In genomic region chr2:137940191-137940590, GRCh38 we compare ENCODE assay signal across 19 cellular contexts. TPM values are rescaled to one million over a fixed set of nuclear protein-coding genes. Genes with fewer than 3 reads are reported as not detected.
DNase-seq lines count a peak whose midpoint lies in the region; ATAC-seq and TF ChIP-seq lines count a peak whose summit lies in the region.
"Had no signal": no experiment of that assay in that cellular context is flagged by ENCODE, and none has a peak within 500 bp of the region (broad histone marks: within the 10 kb centered on the region; RNA-seq: fewer than 3 reads in every experiment).

No MANE protein-coding gene starts in this region.

- H3K4me3 Mint-ChIP-seq in dendritic cell treated with granulocyte-macrophage colony-stimulating factor and Interleukin-4, amounts not matched to agents 40 ng/mL and 50 ng/mL, for 4 days = no peak overlapping the region
- no peak overlapping the region for H3K4me3 Mint-ChIP-seq in mesothelial cell of epicardium
- H3K4me3 Mint-ChIP-seq in activated naive CD8-positive, alpha-beta T cell treated with anti-CD3 and anti-CD28 coated beads for 36 hours = no peak overlapping the region
- H3K4me3 Mint-ChIP-seq: B cell; CD4-positive, CD25-positive, alpha-beta regulatory T cell; CD8-positive, alpha-beta T cell had no signal

- no peaks in the 10 kb centered on the region for H3K36me3 Mint-ChIP-seq in dendritic cell treated with granulocyte-macrophage colony-stimulating factor and Interleukin-4, amounts not matched to agents 40 ng/mL and 50 ng/mL, for 4 days (ENCODE audit: low read depth)
- H3K36me3 Mint-ChIP-seq in mesothelial cell of epicardium = no peaks in the 10 kb centered on the region
- no peaks in the 10 kb centered on the region for H3K36me3 Mint-ChIP-seq in activated naive CD8-positive, alpha-beta T cell treated with anti-CD3 and anti-CD28 coated beads for 36 hours
- H3K36me3 Mint-ChIP-seq: CD4-positive, CD25-positive, alpha-beta regulatory T cell; CD8-positive, alpha-beta T cell had no signal

- no peak overlapping the region for H3K4me2 ChIP-seq in trophoblast cell (ENCODE audit: low read length)
- H3K4me2 ChIP-seq: BLaER1 had no signal

- no peak overlapping the region for H3K4ac ChIP-seq in trophoblast cell (ENCODE audit: low read depth, low read length)

- H3K27ac Mint-ChIP-seq in dendritic cell treated with granulocyte-macrophage colony-stimulating factor and Interleukin-4, amounts not matched to agents 40 ng/mL and 50 ng/mL, for 4 days = peak overlapping the region; percentile 8
- peak overlapping the region; percentile 83 for H3K27ac Mint-ChIP-seq in mesothelial cell of epicardium
- H3K27ac Mint-ChIP-seq in activated naive CD8-positive, alpha-beta T cell treated with anti-CD3 and anti-CD28 coated beads for 36 hours = no peak overlapping the region
- H3K27ac Mint-ChIP-seq: B cell; CD4-positive, CD25-positive, alpha-beta regulatory T cell; CD8-positive, alpha-beta T cell had no signal

- no peak overlapping the region for H3K18ac ChIP-seq in trophoblast cell (ENCODE audit: low read length)

- H3K4me1 ChIP-seq in liver (ENCODE audit: control insufficient read depth in 4 of 4, insufficient read depth in 4 of 4, low read length in 3 of 4) (peaks cover 5 to 52% (median 32%) of the 10 kb centered on the region in 4 donors), trophoblast cell (ENCODE audit: control insufficient read depth in 1 of 2, insufficient read depth in 2 of 2, low read length in 2 of 2) (peaks cover 4% of the 10 kb centered on the region in 2 experiments)
- H3K4me1 ChIP-seq: BLaER1 had no signal

- no peaks in the 10 kb centered on the region for H3K79me2 ChIP-seq in trophoblast cell (ENCODE audit: control insufficient read depth, insufficient read depth, low read length, poor library complexity)

- no peak for ATAC-seq in SK-N-SH treated with all-trans-retinoic acid at 6 μM for 48 hours
- ATAC-seq: CD8-positive, alpha-beta T cell; HCT116 had no signal

- no peak for TF ChIP-seq RAD21 in liver (IDR thresholded peaks at IDR 0.05)

- H3K79me1 ChIP-seq in trophoblast cell (ENCODE audit: low read length) = peaks cover 43% of the 10 kb centered on the region

- H2BK5ac ChIP-seq in trophoblast cell (ENCODE audit: low read depth, low read length, poor library complexity) = peak overlapping the region; percentile 60

- WGBS in liver = 34% methylated on average over 4 of the region's 4 CpGs
- WGBS in trophoblast cell (ENCODE audit: extremely low coverage, insufficient coverage, insufficient read length) = no CpG with 5 or more reads among the region's 4 CpGs

- H3K4me3 ChIP-seq in liver (ENCODE audit: low read depth in 1 of 3, low read length in 3 of 3) (peak overlapping the region; percentile 35 to 63 (median 52)), trophoblast cell (ENCODE audit: low read depth, low read length) (no peak overlapping the region)
- H3K4me3 ChIP-seq: BLaER1, GM23248 had no signal

- H3K9ac ChIP-seq in liver (ENCODE audit: low read depth in 1 of 2, low read length in 2 of 2) (peak overlapping the region in 1 of 2 donors; percentile 58), trophoblast cell (ENCODE audit: low read length) (no peak overlapping the region)
- H3K9ac ChIP-seq: BLaER1, GM23248 had no signal

- no peak overlapping the region for H4K12ac ChIP-seq in trophoblast cell (ENCODE audit: low read depth, low read length)

- H3K9me3 Mint-ChIP-seq in dendritic cell treated with granulocyte-macrophage colony-stimulating factor and Interleukin-4, amounts not matched to agents 40 ng/mL and 50 ng/mL, for 4 days = peaks cover 2% of the 10 kb centered on the region
- peaks cover 3% of the 10 kb centered on the region for H3K9me3 Mint-ChIP-seq in mesothelial cell of epicardium
- peaks cover 1% of the 10 kb centered on the region for H3K9me3 Mint-ChIP-seq in activated naive CD8-positive, alpha-beta T cell treated with anti-CD3 and anti-CD28 coated beads for 36 hours
- H3K9me3 Mint-ChIP-seq: CD4-positive, CD25-positive, alpha-beta regulatory T cell; CD8-positive, alpha-beta T cell had no signal

- H3K4me1 Mint-ChIP-seq in dendritic cell treated with granulocyte-macrophage colony-stimulating factor and Interleukin-4, amounts not matched to agents 40 ng/mL and 50 ng/mL, for 4 days (ENCODE audit: low read depth) = peaks cover 22% of the 10 kb centered on the region
- H3K4me1 Mint-ChIP-seq in mesothelial cell of epicardium = peaks cover 80% of the 10 kb centered on the region
- H3K4me1 Mint-ChIP-seq in activated naive CD8-positive, alpha-beta T cell treated with anti-CD3 and anti-CD28 coated beads for 36 hours = no peaks in the 10 kb centered on the region
- H3K4me1 Mint-ChIP-seq: B cell; CD4-positive, CD25-positive, alpha-beta regulatory T cell had no signal

- intact Hi-C loops in dendritic cell treated with granulocyte-macrophage colony-stimulating factor and Interleukin-4, amounts not matched to agents 40 ng/mL and 50 ng/mL, for 4 days (cut with micrococcal nuclease) = no loop called here

- H2AK5ac ChIP-seq in trophoblast cell (ENCODE audit: low read length) = no peak overlapping the region

- no peak overlapping the region for H3K23ac ChIP-seq in trophoblast cell (ENCODE audit: low read length)

- H2AFZ ChIP-seq in trophoblast cell (ENCODE audit: insufficient read depth, low read length, poor library complexity) = no peak overlapping the region
- H2AFZ ChIP-seq: GM23248 had no signal

- TF ChIP-seq CTCF in liver (IDR thresholded peaks at IDR 0.05; ENCODE audit: low read depth, low read length, missing input control) (no peak), mesothelial cell of epicardium (IDR thresholded peaks at IDR 0.05; ENCODE audit: unreplicated experiment) (no peak)

- peak overlapping the region; percentile 11 for H3K14ac ChIP-seq in trophoblast cell (ENCODE audit: low read length)

- H3K9me3 ChIP-seq in liver (ENCODE audit: control insufficient read depth in 4 of 4, low read length in 3 of 4) = no peaks in the 10 kb centered on the region
- H3K9me3 ChIP-seq in trophoblast cell (ENCODE audit: insufficient read depth, low read depth, low read length) = no peaks in the 10 kb centered on the region
- H3K9me3 ChIP-seq: BLaER1 had no signal

- H2BK120ac ChIP-seq in trophoblast cell (ENCODE audit: insufficient read depth, low read length, poor library complexity) = peak overlapping the region; percentile 89

- H3K27me3 ChIP-seq in liver (ENCODE audit: control insufficient read depth in 4 of 4, insufficient read depth in 4 of 4, low read length in 3 of 4) (no peaks in the 10 kb centered on the region), trophoblast cell (ENCODE audit: insufficient read depth, low read length) (no peaks in the 10 kb centered on the region)
- H3K27me3 ChIP-seq: BLaER1 had no signal

- H3K27ac ChIP-seq in liver (ENCODE audit: low read depth in 1 of 2, low read length in 2 of 2) = peak overlapping the region; percentile 59 to 63
- H3K27ac ChIP-seq in trophoblast cell (ENCODE audit: low read depth, low read length) = no peak overlapping the region
- H3K27ac ChIP-seq: BLaER1, C4-2B, GM23248 had no signal

- peak overlapping the region; percentile 44 for H2BK12ac ChIP-seq in trophoblast cell (ENCODE audit: low read length)

- H3K27me3 Mint-ChIP-seq in dendritic cell treated with granulocyte-macrophage colony-stimulating factor and Interleukin-4, amounts not matched to agents 40 ng/mL and 50 ng/mL, for 4 days = no peaks in the 10 kb centered on the region
- H3K27me3 Mint-ChIP-seq in mesothelial cell of epicardium (ENCODE audit: low read depth) = no peaks in the 10 kb centered on the region
- H3K27me3 Mint-ChIP-seq in activated naive CD8-positive, alpha-beta T cell treated with anti-CD3 and anti-CD28 coated beads for 36 hours = peaks cover 4% of the 10 kb centered on the region
- H3K27me3 Mint-ChIP-seq: CD4-positive, CD25-positive, alpha-beta regulatory T cell had no signal

- H3K36me3 ChIP-seq in liver (ENCODE audit: control insufficient read depth in 4 of 4, insufficient read depth in 3 of 4, low read depth in 1 of 4, low read length in 3 of 4) (peaks cover 0 to 3% (median 0%) of the 10 kb centered on the region in 4 donors), trophoblast cell (ENCODE audit: control insufficient read depth in 1 of 2, insufficient read depth in 2 of 2, low read length in 2 of 2) (no peaks in the 10 kb centered on the region)
- H3K36me3 ChIP-seq: BLaER1 had no signal

- peak overlapping the region; percentile 95 for H4K91ac ChIP-seq in trophoblast cell (ENCODE audit: low read depth, low read length)

- H4K8ac ChIP-seq in trophoblast cell (ENCODE audit: low read depth, low read length) = peak overlapping the region; percentile 8

- DNase-seq in mesothelial cell of epicardium (ENCODE audit: low spot score in 2 of 2, unreplicated experiment in 2 of 2) (no peak), trophoblast cell (no peak), NCI-H2227 (lab: John Stamatoyannopoulos, UW; ENCODE audit: unreplicated experiment) (no peak)
- no peak for DNase-seq in activated CD8-positive, alpha-beta memory T cell treated with anti-CD3 and anti-CD28 coated beads, Interleukin-2, amount 50 U/mL, for 4 hours
- DNase-seq in activated naive CD8-positive, alpha-beta T cell treated with anti-CD3 and anti-CD28 coated beads for 36 hours = no peak
- DNase-seq: Caco-2; CD4-positive, CD25-positive, alpha-beta regulatory T cell; CD8-positive, alpha-beta T cell; DMS153; DND-41; GM23248; H7 had no signal

TF ChIP-seq in liver, 16 proteins besides CTCF, POLR2A, EP300 and RAD21:
- no peak for TF ChIP-seq MAX (IDR thresholded peaks at IDR 0.05)
- TF ChIP-seq NR2F2 (IDR thresholded peaks at IDR 0.05) = no peak
- peak; percentile 33 to 47 for TF ChIP-seq HNF4A (conservative IDR thresholded peaks at IDR 0.05)
- peak; percentile 33 for TF ChIP-seq YY1 (IDR thresholded peaks at IDR 0.05)

TF ChIP-seq in SK-N-SH treated with all-trans-retinoic acid at 6 μM for 48 hours, 23 proteins besides CTCF, POLR2A, EP300 and RAD21:
- no peak for TF ChIP-seq OSR1 (CRISPR knock-in tag; IDR thresholded peaks at IDR 0.05)
- TF ChIP-seq PPARA (CRISPR knock-in tag; IDR thresholded peaks at IDR 0.05; ENCODE audit: borderline replicate concordance) = no peak
- no peak for TF ChIP-seq TCF4 (CRISPR knock-in tag; IDR thresholded peaks at IDR 0.05; ENCODE audit: borderline replicate concordance)
- no peak for TF ChIP-seq SNAI2 (CRISPR knock-in tag; IDR thresholded peaks at IDR 0.05)
- TF ChIP-seq TOX (CRISPR knock-in tag; IDR thresholded peaks at IDR 0.05; ENCODE audit: borderline replicate concordance) = no peak
- no peak for TF ChIP-seq GLIS3 (CRISPR knock-in tag; IDR thresholded peaks at IDR 0.05)

RNA-seq across cellular contexts. Expression of gene HNMT, which starts 24.1 kb away (rescaled TPM):
- total RNA-seq in liver (100 to 1,000 TPM in 1 of 2 donors, 10 to 100 TPM in 1; 93.6 to 103 TPM), mesothelial cell of epicardium (14.4 to 18.8 TPM (median 16.9 TPM) in 3 replicates)
- 10 to 100 TPM; 44.4 to 63.4 TPM for polyA plus RNA-seq in liver
- polyA plus RNA-seq in trophoblast cell (2013) = 43.2 and 52.0 TPM in 2 replicates
- total RNA-seq in activated naive CD8-positive, alpha-beta T cell treated with anti-CD3 and anti-CD28 coated beads for 36 hours = not detected
- total RNA-seq: B cell; CD4-positive, CD25-positive, alpha-beta regulatory T cell; CD8-positive, alpha-beta T cell had no signal
- polyA plus RNA-seq: CD4-positive, CD25-positive, alpha-beta regulatory T cell had no signal

Comparison
In these comparisons a context has a peak if more than half of its experiments do, and no peak if none do; other contexts are left out.
1. RNA of gene HNMT, which starts 24.1 kb away (total RNA-seq): 93.6 to 103 TPM in liver and 14.4 to 18.8 TPM in mesothelial cell of epicardium; not detected in activated naive CD8-positive, alpha-beta T cell treated with anti-CD3 and anti-CD28 coated beads for 36 hours; every median in the first group is over 10 times any median in the second.